14 cellular contexts compared by ENCODE assay signal in the genomic region with DNA sequence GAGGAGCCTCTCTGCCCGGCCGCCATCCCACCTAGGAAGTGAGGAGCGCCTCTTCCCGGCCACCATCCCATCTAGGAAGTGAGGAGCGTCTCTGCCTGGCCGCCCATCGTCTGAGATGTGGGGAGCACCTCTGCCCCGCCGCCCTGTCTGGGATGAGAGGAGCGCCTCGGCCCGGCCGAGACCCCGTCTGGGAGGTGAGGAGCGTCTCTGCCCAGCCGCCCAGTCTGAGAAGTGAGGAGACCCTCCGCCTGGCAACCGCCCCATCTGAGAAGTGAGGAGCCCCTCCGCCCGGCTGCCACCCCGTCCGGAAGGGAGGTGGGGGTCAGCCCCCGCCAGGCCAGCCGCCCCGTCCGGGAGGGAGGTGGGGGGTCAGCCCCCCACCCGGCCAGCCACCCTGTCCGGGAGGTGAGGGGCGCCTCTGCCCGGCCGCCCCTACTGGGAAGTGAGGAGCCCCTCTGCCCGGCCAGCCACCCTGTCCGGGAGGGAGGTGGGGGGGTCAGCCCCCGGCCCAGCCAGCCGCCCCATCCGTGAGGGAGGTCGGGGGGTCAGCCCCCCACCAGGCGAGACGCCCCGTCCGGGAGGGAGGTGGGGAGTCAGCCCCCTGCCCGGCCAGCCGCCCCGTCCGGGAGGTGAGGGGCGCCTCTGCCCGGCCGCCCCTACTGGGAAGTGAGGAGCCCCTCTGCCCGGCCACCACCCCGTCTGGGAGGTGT. TPM values are rescaled to one million over a fixed set of nuclear protein-coding genes. Genes with fewer than 3 reads are reported as not detected.
DNase-seq lines count a peak whose midpoint lies in the region; ATAC-seq lines count a peak whose summit lies in the region.
"Not testable (repeated sequence)": the region's sequence is repeated elsewhere in the genome, so short reads cannot be mapped to it uniquely, and the experiment has no call there.
"Had no signal": no experiment of that assay in that cellular context is flagged by ENCODE, and none has a peak within 500 bp of the region (broad histone marks: within the 10 kb centered on the region; RNA-seq: fewer than 3 reads in every experiment).

No MANE protein-coding gene starts in this region.

- intact Hi-C loops in activated CD4-positive, alpha-beta T cell treated with anti-CD3 and anti-CD28 coated beads, Interleukin-2, amount 10 ng/mL, durations not matched to agents 24 days and 14 days (cut with micrococcal nuclease), result loop anchor here (10.0 kb wide), 1 partner anchor 335 kb away; no protein-coding TSS in a partner anchor
- intact Hi-C loops in right cardiac atrium (cut with DNase I), result loop anchor here in 2 of 4 donors (10.0 kb wide), 2 partner anchors 195 to 415 kb away; a partner anchor contains a TSS

- H3K4me1 ChIP-seq in right cardiac atrium (ENCODE audit: control insufficient read depth, insufficient read depth, low read length), result not testable (repeated sequence)

- not testable (repeated sequence) for H3K4me1 Mint-ChIP-seq in activated CD4-positive, alpha-beta T cell treated with anti-CD3 and anti-CD28 coated beads, Interleukin-2, amount 10 ng/mL, durations not matched to agents 24 days and 14 days

- H3K27ac Mint-ChIP-seq in activated CD4-positive, alpha-beta T cell treated with anti-CD3 and anti-CD28 coated beads, Interleukin-2, amount 10 ng/mL, durations not matched to agents 24 days and 14 days, result not testable (repeated sequence)

- H3K9me3 Mint-ChIP-seq in activated CD4-positive, alpha-beta T cell treated with anti-CD3 and anti-CD28 coated beads, Interleukin-2, amount 10 ng/mL, durations not matched to agents 24 days and 14 days, result not testable (repeated sequence)

- H3K27me3 ChIP-seq in right cardiac atrium (ENCODE audit: control insufficient read depth, insufficient read depth), result not testable (repeated sequence)

- ATAC-seq in right cardiac atrium, result not testable (repeated sequence)

- not testable (repeated sequence) for H3K4me3 ChIP-seq in right cardiac atrium (ENCODE audit: low read length)

- H3K27me3 Mint-ChIP-seq in activated CD4-positive, alpha-beta T cell treated with anti-CD3 and anti-CD28 coated beads, Interleukin-2, amount 10 ng/mL, durations not matched to agents 24 days and 14 days, result peaks cover 27% of the 10 kb centered on the region

- H3K27ac ChIP-seq in right cardiac atrium (ENCODE audit: low read length), result not testable (repeated sequence)

- DNase-seq in activated CD4-positive, alpha-beta T cell treated with anti-CD3 and anti-CD28 coated beads, Interleukin-2, amount 10 ng/mL, durations not matched to agents 24 days and 14 days, result peak; percentile 9
- DNase-seq in right cardiac atrium, result peak in 2 of 3 donors; percentile 30 to 48

- WGBS in right cardiac atrium, result 86% methylated on average over 38 of the region's 50 CpGs

- H3K36me3 Mint-ChIP-seq in activated CD4-positive, alpha-beta T cell treated with anti-CD3 and anti-CD28 coated beads, Interleukin-2, amount 10 ng/mL, durations not matched to agents 24 days and 14 days (ENCODE audit: low read depth), result not testable (repeated sequence)

- not testable (repeated sequence) for H3K4me3 Mint-ChIP-seq in activated CD4-positive, alpha-beta T cell treated with anti-CD3 and anti-CD28 coated beads, Interleukin-2, amount 10 ng/mL, durations not matched to agents 24 days and 14 days

- H3K9me3 ChIP-seq in right cardiac atrium (ENCODE audit: control insufficient read depth, low read length), result not testable (repeated sequence)

RNA-seq across cellular contexts. Expression of a gene that starts 55.5 kb away (rescaled TPM):
- not detected in 2 replicates for total RNA-seq in activated CD4-positive, alpha-beta T cell treated with anti-CD3 and anti-CD28 coated beads, Interleukin-2, amount 10 ng/mL, durations not matched to agents 24 days and 14 days
- not detected for total RNA-seq in right cardiac atrium
- polyA plus RNA-seq in right cardiac atrium, result not detected
- total RNA-seq: A172; A673; Caco-2; Calu3; CD4-positive, alpha-beta memory T cell; CD4-positive, alpha-beta T cell; CD4-positive, CD25-positive, alpha-beta regulatory T cell; CD8-positive, alpha-beta memory T cell; CD8-positive, alpha-beta T cell; Daoy had no signal
- polyA plus RNA-seq: AG04450, BJ had no signal
